22 cellular contexts compared by ENCODE assay signal in genomic region chr10:92298487-92298886, GRCh38.
"Had no signal": no experiment of that assay in that cellular context is flagged by ENCODE, and none has a peak within 500 bp of the region (broad histone marks: within the 10 kb centered on the region; RNA-seq: fewer than 3 reads in every experiment).

No MANE protein-coding gene starts in this region.

- H3K4me3 Mint-ChIP-seq: activated CD4-positive, alpha-beta memory T cell treated with anti-CD3 and anti-CD28 coated beads, Interleukin-2, amount 10 ng/mL, durations not matched to agents 7 days and 5 days; activated CD4-positive, alpha-beta T cell treated with anti-CD3 and anti-CD28 coated beads, Interleukin-2, amount 10 ng/mL, durations not matched to agents 7 days and 5 days; activated naive CD4-positive, alpha-beta T cell treated with anti-CD3 and anti-CD28 coated beads for 36 hours; activated naive CD8-positive, alpha-beta T cell treated with anti-CD3 and anti-CD28 coated beads, Interleukin-2, amount 10 ng/mL, durations not matched to agents 7 days and 5 days; brain; effector memory CD8-positive, alpha-beta T cell; mesothelial cell of epicardium; naive B cell had no signal

- H3K27me3 Mint-ChIP-seq: activated CD4-positive, alpha-beta memory T cell treated with anti-CD3 and anti-CD28 coated beads, Interleukin-2, amount 10 ng/mL, durations not matched to agents 7 days and 5 days; activated CD4-positive, alpha-beta T cell treated with anti-CD3 and anti-CD28 coated beads, Interleukin-2, amount 10 ng/mL, durations not matched to agents 7 days and 5 days; activated naive CD8-positive, alpha-beta T cell treated with anti-CD3 and anti-CD28 coated beads, Interleukin-2, amount 10 ng/mL, durations not matched to agents 7 days and 5 days; brain; effector memory CD8-positive, alpha-beta T cell; naive B cell; progenitor cell of endocrine pancreas had no signal

- H3K4me3 ChIP-seq: ascending aorta, cardiac muscle cell, ovary, suprapubic skin, tibial artery had no signal

- ATAC-seq: effector memory CD8-positive, alpha-beta T cell had no signal

- H3K9me3 ChIP-seq: ascending aorta, ovary, suprapubic skin, tibial artery had no signal

- DNase-seq: activated CD4-positive, alpha-beta memory T cell treated with anti-CD3 and anti-CD28 coated beads, Interleukin-2, amount 10 ng/mL, durations not matched to agents 7 days and 5 days; activated CD4-positive, alpha-beta T cell treated with anti-CD3 and anti-CD28 coated beads for 1 hour; activated CD4-positive, alpha-beta T cell treated with anti-CD3 and anti-CD28 coated beads, Interleukin-2, amount 10 ng/mL, durations not matched to agents 7 days and 5 days; activated CD8-positive, alpha-beta memory T cell treated with anti-CD3 and anti-CD28 coated beads, Interleukin-2, amount 50 U/mL, for 48 hours; activated naive CD4-positive, alpha-beta T cell treated with anti-CD3 and anti-CD28 coated beads for 36 hours; activated naive CD8-positive, alpha-beta T cell treated with anti-CD3 and anti-CD28 coated beads, Interleukin-2, amount 10 ng/mL, durations not matched to agents 7 days and 5 days; activated T-cell treated with anti-CD3 and anti-CD28 coated beads, Interleukin-2, amount 50 U/mL, for 48 hours; cortex of kidney; effector memory CD8-positive, alpha-beta T cell; head of caudate nucleus; mammary epithelial cell; naive B cell; ovary; stimulated activated naive CD4-positive, alpha-beta T cell; T-helper 2 cell; tibial artery had no signal

- H3K27ac ChIP-seq: ascending aorta, cardiac muscle cell, ovary, suprapubic skin, tibial artery had no signal

- H3K4me1 ChIP-seq: ascending aorta, suprapubic skin had no signal

- H3K9me3 Mint-ChIP-seq: activated CD4-positive, alpha-beta memory T cell treated with anti-CD3 and anti-CD28 coated beads, Interleukin-2, amount 10 ng/mL, durations not matched to agents 7 days and 5 days; activated CD4-positive, alpha-beta T cell treated with anti-CD3 and anti-CD28 coated beads, Interleukin-2, amount 10 ng/mL, durations not matched to agents 7 days and 5 days; activated naive CD4-positive, alpha-beta T cell treated with anti-CD3 and anti-CD28 coated beads for 36 hours; activated naive CD8-positive, alpha-beta T cell treated with anti-CD3 and anti-CD28 coated beads, Interleukin-2, amount 10 ng/mL, durations not matched to agents 7 days and 5 days; brain; effector memory CD8-positive, alpha-beta T cell; mesothelial cell of epicardium; naive B cell had no signal

- H3K27me3 ChIP-seq: ascending aorta, cardiac muscle cell, ovary, suprapubic skin, tibial artery had no signal

- H3K27ac Mint-ChIP-seq: activated CD4-positive, alpha-beta memory T cell treated with anti-CD3 and anti-CD28 coated beads, Interleukin-2, amount 10 ng/mL, durations not matched to agents 7 days and 5 days; activated CD4-positive, alpha-beta T cell treated with anti-CD3 and anti-CD28 coated beads, Interleukin-2, amount 10 ng/mL, durations not matched to agents 7 days and 5 days; activated naive CD4-positive, alpha-beta T cell treated with anti-CD3 and anti-CD28 coated beads for 36 hours; activated naive CD8-positive, alpha-beta T cell treated with anti-CD3 and anti-CD28 coated beads, Interleukin-2, amount 10 ng/mL, durations not matched to agents 7 days and 5 days; brain; effector memory CD8-positive, alpha-beta T cell; mesothelial cell of epicardium had no signal

- H3K36me3 ChIP-seq: ovary, suprapubic skin had no signal
